2 cellular contexts compared by ENCODE assay signal in genomic region chr4:163180087-163180486, GRCh38.
TF ChIP-seq lines count a peak whose summit lies in the region.

No MANE protein-coding gene starts in this region.

TF ChIP-seq in SK-N-SH, 30 proteins besides CTCF, POLR2A, EP300 and RAD21 (continued from another document):
- TF ChIP-seq REST (IDR thresholded peaks at IDR 0.05; ENCODE audit: low read depth, low read length) (no peak), USF2 (IDR thresholded peaks at IDR 0.05; ENCODE audit: borderline replicate concordance, low read depth, low read length) (no peak), YY1 (IDR thresholded peaks at IDR 0.05; ENCODE audit: low read depth) (no peak), MAX (IDR thresholded peaks at IDR 0.05; ENCODE audit: low read depth) (no peak), IRF3 (IDR thresholded peaks at IDR 0.05; ENCODE audit: low read depth, low read length) (no peak), ELF1 (IDR thresholded peaks at IDR 0.05) (no peak), GABPA (IDR thresholded peaks at IDR 0.05; ENCODE audit: low read depth) (no peak)
TF ChIP-seq in SK-N-SH: peak in this region for 0.

TF ChIP-seq in SK-N-SH treated with all-trans-retinoic acid at 6 μM for 48 hours, 23 proteins besides CTCF, POLR2A, EP300 and RAD21 (continued from another document):
- no peak for TF ChIP-seq PATZ1 (CRISPR knock-in tag; IDR thresholded peaks at IDR 0.05; ENCODE audit: borderline replicate concordance)
- no peak for TF ChIP-seq TCF4 (CRISPR knock-in tag; IDR thresholded peaks at IDR 0.05; ENCODE audit: borderline replicate concordance)
- TF ChIP-seq BACH2 (CRISPR knock-in tag; IDR thresholded peaks at IDR 0.05; ENCODE audit: borderline replicate concordance) = no peak
- TF ChIP-seq ZC3H10 (CRISPR knock-in tag; IDR thresholded peaks at IDR 0.05) = no peak
- TF ChIP-seq ISL1 (CRISPR knock-in tag; IDR thresholded peaks at IDR 0.05) = no peak
- TF ChIP-seq ZNF8 (CRISPR knock-in tag; IDR thresholded peaks at IDR 0.05) = no peak
- TF ChIP-seq ZNF565 (CRISPR knock-in tag; conservative IDR thresholded peaks at IDR 0.05; ENCODE audit: low read depth) = no peak
